16 cellular contexts compared by ENCODE assay signal in the genomic region with DNA sequence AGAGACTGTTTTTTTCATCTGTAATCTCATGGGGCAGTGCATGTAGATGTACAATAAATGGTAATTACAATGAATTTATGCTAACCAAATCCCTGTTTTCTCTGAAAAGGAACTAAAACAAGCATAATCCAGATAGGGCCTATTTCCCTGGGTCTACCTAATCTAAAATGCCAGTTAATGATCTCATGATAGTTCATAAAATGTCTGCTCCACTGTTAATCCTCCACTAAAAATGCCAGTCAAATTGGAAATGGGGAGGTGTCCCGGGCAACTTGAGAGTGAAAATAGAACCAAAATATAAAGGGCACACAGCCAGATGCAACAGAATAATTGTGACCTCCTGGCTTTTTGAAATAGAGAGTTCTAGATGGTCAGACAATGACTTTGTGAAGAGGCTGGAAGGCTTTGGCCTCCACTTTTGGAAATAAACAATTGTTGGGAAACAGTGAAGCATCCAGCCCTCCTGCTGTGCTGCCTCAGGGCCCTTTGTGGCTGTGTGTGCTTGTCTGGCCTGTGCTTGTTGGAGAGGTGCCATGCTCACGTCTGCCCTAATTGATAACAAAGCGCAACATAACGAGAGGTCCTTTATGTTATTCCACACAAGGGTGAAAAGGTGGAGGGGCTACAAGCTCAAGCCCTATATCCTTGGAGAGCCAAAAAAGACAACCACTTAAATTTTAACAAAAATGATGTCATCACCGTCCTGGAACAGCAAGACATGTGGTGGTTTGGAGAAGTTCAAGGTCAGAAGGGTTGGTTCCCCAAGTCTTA.
DNase-seq lines count a peak whose midpoint lies in the region; ATAC-seq lines count a peak whose summit lies in the region.
"Had no signal": no experiment of that assay in that cellular context is flagged by ENCODE, and none has a peak within 500 bp of the region (broad histone marks: within the 10 kb centered on the region; RNA-seq: fewer than 3 reads in every experiment).

No MANE protein-coding gene starts in this region.

- peaks cover 3% of the 10 kb centered on the region for H3K4me1 ChIP-seq in mesendoderm (ENCODE audit: control insufficient read depth, low read depth, low read length)

- H3K4ac ChIP-seq in mesendoderm (ENCODE audit: low read depth, low read length), result no peak overlapping the region

- H3K23ac ChIP-seq in mesendoderm (ENCODE audit: low read length), result peak overlapping the region; percentile 51

- no peak overlapping the region for H4K5ac ChIP-seq in mesendoderm (ENCODE audit: low read length)

- no peaks in the 10 kb centered on the region for H3K79me2 ChIP-seq in mesendoderm (ENCODE audit: control insufficient read depth, insufficient read depth, low read length)

- ATAC-seq in GM18517 (IDR thresholded peaks at IDR 0.05; ENCODE audit: unreplicated experiment), result no peak
- ATAC-seq: naive thymus-derived CD4-positive, alpha-beta T cell; PC-3; stimulated activated naive CD8-positive, alpha-beta T cell treated with anti-CD3 and anti-CD28 coated beads, Interleukin-15, amount 100 ng/mL, for 72 hours had no signal

- no peak overlapping the region for H2AK5ac ChIP-seq in mesendoderm (ENCODE audit: low read length)

- H3K4me2 ChIP-seq in mesendoderm (ENCODE audit: low read length), result no peak overlapping the region

- H2BK15ac ChIP-seq in mesendoderm (replicated peaks; ENCODE audit: low read depth), result no peak overlapping the region

- H3K18ac ChIP-seq in mesendoderm (ENCODE audit: low read length), result no peak overlapping the region

- H3K36me3 ChIP-seq in mesendoderm (ENCODE audit: control insufficient read depth, insufficient read depth, low read length), result no peaks in the 10 kb centered on the region

- H3K4me3 ChIP-seq in mesendoderm (ENCODE audit: low read length), result no peak overlapping the region
- H3K4me3 ChIP-seq: sigmoid colon had no signal

- no peak overlapping the region for H3K56ac ChIP-seq in mesendoderm (ENCODE audit: low read length)

- H3K9ac ChIP-seq in mesendoderm (ENCODE audit: low read length), result no peak overlapping the region

- H3K27me3 ChIP-seq in mesendoderm (ENCODE audit: insufficient read depth, low read length, poor library complexity), result no peaks in the 10 kb centered on the region
- H3K27me3 ChIP-seq: sigmoid colon had no signal

- no peaks in the 10 kb centered on the region for H3K79me1 ChIP-seq in mesendoderm (ENCODE audit: low read length)

- DNase-seq in EL (peak; percentile 28), NCI-H1092 treated with DMSO at 0.1 percent for 48 hours (lab: John Stamatoyannopoulos, UW) (peak; percentile 76), OCI-M1 (lab: John Stamatoyannopoulos, UW) (peak; percentile 41), mesendoderm (peak; percentile 54), head of caudate nucleus (no peak), OCI-M2 (lab: John Stamatoyannopoulos, UW; ENCODE audit: unreplicated experiment) (no peak)
- DNase-seq: activated CD4-positive, alpha-beta T cell treated with anti-CD3 and anti-CD28 coated beads, Interleukin-2, amount 50 U/mL, for 1 hour; GF-D8; glutamatergic neuron; naive thymus-derived CD4-positive, alpha-beta T cell; PC-3; sigmoid colon; stimulated activated naive CD8-positive, alpha-beta T cell treated with anti-CD3 and anti-CD28 coated beads, Interleukin-15, amount 100 ng/mL, for 72 hours; T-helper 2 cell had no signal

- H3K27ac ChIP-seq in mesendoderm (ENCODE audit: low read depth, low read length), result no peak overlapping the region
- H3K27ac ChIP-seq: C4-2B, sigmoid colon had no signal

- WGBS in mesendoderm (ENCODE audit: extremely low coverage, insufficient coverage, low lambda C conversion rate), result no CpG with 5 or more reads among the region's 5 CpGs

- no peak overlapping the region for H4K8ac ChIP-seq in mesendoderm (ENCODE audit: low read depth, low read length)

- intact Hi-C loops in head of caudate nucleus (cut with DNase I), result no loop called here

- H2BK120ac ChIP-seq in mesendoderm (ENCODE audit: low read depth, low read length), result no peak overlapping the region

- no peak overlapping the region for H2BK5ac ChIP-seq in mesendoderm (ENCODE audit: low read length)

Comparison
In these comparisons a context has a peak if more than half of its experiments do, and no peak if none do; other contexts are left out.
1. DNase-seq: peak in EL (single experiment), NCI-H1092 treated with DMSO at 0.1 percent for 48 hours (single experiment), OCI-M1 (single experiment) and mesendoderm (single experiment); none in head of caudate nucleus (0 of 42) and OCI-M2 (single experiment).